8 cellular contexts compared by ENCODE assay signal in the genomic region with DNA sequence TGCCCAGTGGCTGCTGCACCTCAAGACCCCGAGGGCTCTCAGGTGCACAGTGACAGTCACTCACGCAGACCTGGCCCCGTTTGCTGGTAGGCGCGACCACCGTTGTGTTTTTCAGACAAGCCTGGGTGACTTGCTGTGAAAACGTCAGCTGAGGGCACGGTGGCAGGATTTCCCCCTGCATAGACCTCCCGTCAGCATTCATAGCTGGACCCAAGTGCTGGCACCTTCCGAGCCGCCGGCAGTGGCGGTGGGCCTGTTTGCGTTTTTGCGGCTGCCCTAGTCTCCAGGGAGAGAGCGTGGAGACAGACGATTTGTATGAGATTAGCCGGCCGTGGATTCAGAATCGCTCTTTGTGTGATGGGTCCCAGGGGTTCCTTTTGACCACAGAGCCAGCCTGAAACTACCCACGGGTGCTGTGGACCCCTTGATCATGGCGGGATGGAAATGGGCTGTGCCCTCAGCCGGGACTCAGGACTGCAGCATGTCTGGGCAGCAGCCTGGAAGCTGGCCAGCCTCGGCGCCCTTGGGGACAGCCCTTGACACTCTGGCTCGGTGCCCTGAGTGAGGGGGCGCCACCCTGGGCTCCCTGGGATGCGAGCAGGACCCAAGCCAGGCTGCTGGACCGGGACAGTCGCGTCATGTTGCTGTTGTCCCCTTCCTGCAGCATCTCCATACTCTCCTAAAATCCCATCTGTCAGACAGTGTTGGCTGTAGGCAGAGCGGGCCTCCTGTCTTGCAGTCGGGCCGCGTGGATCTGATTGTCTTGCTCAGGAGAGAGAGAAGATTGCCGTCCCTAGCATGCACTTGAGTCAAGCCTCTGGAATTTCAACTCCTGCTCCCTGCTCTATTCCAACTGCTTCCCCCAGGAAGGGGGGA. TPM values are rescaled to one million over a fixed set of nuclear protein-coding genes. Genes with fewer than 3 reads are reported as not detected.
A peak's percentile ranks its signal among the peaks of the same experiment; 100 is the strongest.
DNase-seq lines count a peak whose midpoint lies in the region; ATAC-seq, FAIRE-seq and TF ChIP-seq lines count a peak whose summit lies in the region.

No MANE protein-coding gene starts in this region.

- H2AK5ac ChIP-seq in H1 (ENCODE audit: low read depth, low read length) = no peak overlapping the region

- H3K9ac ChIP-seq in H1 (replicated peaks in 1 of 4; ENCODE audit: extremely low read depth in 1 of 4, low read depth in 3 of 4, low read length in 3 of 4) = no peak overlapping the region

- H3K27ac ChIP-seq in A549 = peak overlapping the region in 1 of 2 experiments; percentile 61; a peak in 3 of 6 replicates
- H3K27ac ChIP-seq in H1 (ENCODE audit: low read depth, low read length) = no peak overlapping the region

- H3K27ac Mint-ChIP-seq in IgD-negative memory B cell = peak overlapping the region; percentile 31 to 93 (median 87)
- peak overlapping the region; percentile 82 to 86 for H3K27ac Mint-ChIP-seq in natural killer cell

- H3K4me1 Mint-ChIP-seq in IgD-negative memory B cell (peaks cover 21 to 32% (median 24%) of the 10 kb centered on the region in 3 donors), natural killer cell (peaks cover 28 to 44% of the 10 kb centered on the region in 2 donors)

- no peak overlapping the region for H2BK12ac ChIP-seq in H1 (ENCODE audit: low read depth, low read length)

- intact Hi-C loops in natural killer cell (cut with micrococcal nuclease) = no loop called here

- whole genome bisulfite sequencing in A549 (ENCODE audit: missing lambda C conversion rate) = 79% methylated on average over 31 of the region's 36 CpGs
- WGBS in H1 (ENCODE audit: extremely low coverage in 1 of 2, insufficient coverage in 1 of 2, insufficient read length in 1 of 2, insufficient replicate concordance in 2 of 2, low coverage in 1 of 2, low lambda C conversion rate in 2 of 2, missing lambda C conversion rate in 1 of 2), 2 experiments = 93% methylated on average over 36 of the region's 36 CpGs; no CpG with 5 or more reads in 1 of the 2 experiments

- H2BK5ac ChIP-seq in H1 (ENCODE audit: low read depth, low read length) = no peak overlapping the region

- H3K4ac ChIP-seq in H1 (replicated peaks; ENCODE audit: insufficient read length, low read depth, low read length) = no peak overlapping the region

- H3K4me3 Mint-ChIP-seq in IgD-negative memory B cell = peak overlapping the region in 2 of 4 donors; percentile 43 to 89
- H3K4me3 Mint-ChIP-seq in natural killer cell = peak overlapping the region; percentile 40

- no peak for TF ChIP-seq CTCF in A549 (IDR thresholded peaks at IDR 0.05)
- TF ChIP-seq CTCF in H1 (IDR thresholded peaks at IDR 0.05; ENCODE audit: control extremely low read depth in 1 of 3, insufficient read depth in 1 of 3, low read depth in 1 of 3, low read length in 3 of 3) = no peak
- no peak for TF ChIP-seq CTCF in natural killer cell (IDR thresholded peaks at IDR 0.05)

- peak overlapping the region; percentile 38; the same call in 2 of the 3 replicates for H3K4me2 ChIP-seq in A549
- no peak overlapping the region for H3K4me2 ChIP-seq in H1 (ENCODE audit: insufficient read depth in 1 of 2, low read depth in 2 of 2, low read length in 2 of 2)

- H3K4me3 ChIP-seq in A549 = no peak overlapping the region
- no peak overlapping the region for H3K4me3 ChIP-seq in H1 (ENCODE audit: extremely low read depth in 1 of 4, insufficient read depth in 2 of 4, low read depth in 3 of 4, low read length in 4 of 4)

- no peak overlapping the region for H3K23ac ChIP-seq in H1 (ENCODE audit: insufficient read length)

- no peak overlapping the region for H4K91ac ChIP-seq in H1 (replicated peaks; ENCODE audit: insufficient read length, low read length)

- FAIRE-seq in A549 (lab: Jason Lieb, UNC) = no peak
- FAIRE-seq in H1 (lab: Jason Lieb, UNC) = no peak

- H3K36me3 Mint-ChIP-seq in IgD-negative memory B cell = peaks cover 10% of the 10 kb centered on the region
- H3K36me3 Mint-ChIP-seq in natural killer cell = no peaks in the 10 kb centered on the region

- H3K14ac ChIP-seq in H1 (ENCODE audit: insufficient read length) = no peak overlapping the region

- no peak overlapping the region for H2BK120ac ChIP-seq in H1 (replicated peaks; ENCODE audit: low read depth, low read length)

- no peaks in the 10 kb centered on the region for H3K23me2 ChIP-seq in H1 (ENCODE audit: low read depth, low read length)

- H3K36me3 ChIP-seq in H1 (ENCODE audit: control insufficient read depth in 2 of 4, insufficient read depth in 4 of 4, low read length in 3 of 4) = peaks cover 0 to 4% (median 0%) of the 10 kb centered on the region in 4 experiments; a peak in 2 of 8 replicates

- H2BK15ac ChIP-seq in H1 (ENCODE audit: low read length) = no peak overlapping the region

- CTCF ChIA-PET in A549 (lab: Yijun Ruan, JAX) (interaction anchor here (0.9 kb wide), 1 partner anchor 37 kb away, joined by 3 read pairs; no protein-coding TSS in a partner anchor), H1 (lab: Charles Lee; ENCODE audit: partially characterized antibody) (interaction anchor here (0.6 to 2.6 kb wide), 6 partner anchors 18 to 53 kb away, joined by 3 to 18 read pairs (median 3); no protein-coding TSS in a partner anchor)

- H3K27me3 ChIP-seq in H1 (replicated peaks in 1 of 4; ENCODE audit: control insufficient read depth in 3 of 4, extremely low read depth in 1 of 4, insufficient read depth in 3 of 4, low read length in 3 of 4) = no peaks in the 10 kb centered on the region

- H4K20me1 ChIP-seq in H1 (replicated peaks in 1 of 2; ENCODE audit: control insufficient read depth in 1 of 2, insufficient read depth in 2 of 2, low read length in 2 of 2) = peaks cover 16 to 19% of the 10 kb centered on the region in 2 experiments

- H3K9me3 ChIP-seq in A549 (no peaks in the 10 kb centered on the region), H1 (ENCODE audit: insufficient read depth in 2 of 2, low read depth in 1 of 2, low read length in 1 of 2) (no peaks in the 10 kb centered on the region)

- peak overlapping the region; percentile 57 for H4K8ac ChIP-seq in H1 (ENCODE audit: extremely low read depth, insufficient read depth, low read length)

- TF ChIP-seq RAD21 in A549 (conservative IDR thresholded peaks at IDR 0.05 in 1 of 2, IDR thresholded peaks at IDR 0.05 in 1 of 2) (no peak), H1 (IDR thresholded peaks at IDR 0.05 in 1 of 2, conservative IDR thresholded peaks at IDR 0.05 in 1 of 2; ENCODE audit: low read depth in 2 of 2, low read length in 2 of 2) (no peak)

- H3K18ac ChIP-seq in H1 (ENCODE audit: extremely low read depth, low read length) = no peak overlapping the region

- no peak for TF ChIP-seq POLR2A in A549 (IDR thresholded peaks at IDR 0.05; ENCODE audit: low read length)
- no peak for TF ChIP-seq POLR2A in H1 (IDR thresholded peaks at IDR 0.05; ENCODE audit: control extremely low read depth in 1 of 2, low read depth in 2 of 2, low read length in 2 of 2)

- H3K4me1 ChIP-seq in A549 (peaks cover 42% of the 10 kb centered on the region), H1 (replicated peaks in 1 of 4; ENCODE audit: control insufficient read depth in 3 of 4, insufficient read depth in 4 of 4, low read length in 3 of 4) (peaks cover 0 to 2% (median under 1%) of the 10 kb centered on the region in 4 experiments; a peak in 3 of 7 replicates)

- peaks cover 4 to 68% of the 10 kb centered on the region in 2 experiments; a peak in 3 of 4 replicates for H3K79me2 ChIP-seq in H1 (ENCODE audit: control insufficient read depth in 1 of 2, insufficient read depth in 2 of 2, low read length in 2 of 2)

- ATAC-seq in A549 = peak; percentile 47 to 50; a peak in 4 of 6 replicates
- no peak for ATAC-seq in natural killer cell
- ATAC-seq in HG03521 (IDR thresholded peaks at IDR 0.05; ENCODE audit: unreplicated experiment) = no peak
- no peak for ATAC-seq in GM18502 (IDR thresholded peaks at IDR 0.05; ENCODE audit: poor library complexity, unreplicated experiment)

- DNase-seq in A549 (ENCODE audit: low read depth in 1 of 2, low spot score in 1 of 2) = no peak
- no peak for DNase-seq in H1 (ENCODE audit: low read depth in 1 of 2, low spot score in 2 of 2)
- DNase-seq in natural killer cell = no peak
- DNase-seq in SW 1271 (lab: John Stamatoyannopoulos, UW) = no peak
- DNase-seq in NOMO-1 treated with DMSO at 0.1 percent for 48 hours (lab: John Stamatoyannopoulos, UW; ENCODE audit: unreplicated experiment) = no peak

- H3K56ac ChIP-seq in H1 (replicated peaks; ENCODE audit: insufficient read length, low read depth, low read length) = no peak overlapping the region

- H3K9me3 Mint-ChIP-seq in IgD-negative memory B cell (no peaks in the 10 kb centered on the region), natural killer cell (no peaks in the 10 kb centered on the region)

- H2AFZ ChIP-seq in H1 (ENCODE audit: low read length) = no peak overlapping the region

- TF ChIP-seq EP300 in A549 (IDR thresholded peaks at IDR 0.05) (no peak), H1 (IDR thresholded peaks at IDR 0.05; ENCODE audit: borderline replicate concordance in 1 of 2, low read depth in 2 of 2, low read length in 2 of 2) (no peak)

- H3K27me3 Mint-ChIP-seq in IgD-negative memory B cell (no peaks in the 10 kb centered on the region), natural killer cell (ENCODE audit: low read depth in 2 of 2) (no peaks in the 10 kb centered on the region)

- no peak overlapping the region for H4K5ac ChIP-seq in H1 (ENCODE audit: insufficient read length, low read depth, low read length)

- peaks cover 23% of the 10 kb centered on the region for H3K79me1 ChIP-seq in H1 (ENCODE audit: low read depth, low read length)

- POLR2A ChIA-PET in A549 (lab: Yijun Ruan, JAX) (no interaction called here), H1 (lab: Charles Lee; ENCODE audit: partially characterized antibody) (interaction anchor here (1.1 kb wide), 1 partner anchor 216 kb away, joined by 3 read pairs; no protein-coding TSS in a partner anchor)

- H2BK20ac ChIP-seq in H1 (ENCODE audit: low read length) = no peak overlapping the region

TF ChIP-seq in H1, 55 proteins besides CTCF, POLR2A, EP300 and RAD21:
- no peak for TF ChIP-seq KDM1A (IDR thresholded peaks at IDR 0.05; ENCODE audit: borderline replicate concordance, low read length)
TF ChIP-seq in H1: peak in this region for 0.

RNA-seq across cellular contexts. Expression of gene KDM4B, which starts 8.6 kb away (rescaled TPM):
- polyA plus RNA-seq in A549 (2011; rRNA removed) (3.0 and 3.2 TPM in 2 replicates), A549 (2017; fragmentation: RNase III; extraction: RNeasy Plus Mini Kit Qiagen cat#74134 plus additional on column Dnase treatment) (4.3 to 4.6 TPM (median 4.6 TPM) in 3 replicates), IgD-negative memory B cell (78.2 TPM), H1 (2011; rRNA removed) (12.0 and 21.1 TPM in 2 replicates)
- 2.7 and 4.1 TPM in 2 replicates for polyA plus RNA-seq in A549 (2012; cell fraction: cytosol; rRNA removed)
- polyA plus RNA-seq in A549 (2012; cell fraction: nucleus; rRNA removed) = 8.5 and 10.3 TPM in 2 replicates
- polyA minus RNA-seq in A549 (2011; rRNA and poly(A)+ RNA removed) = 8.3 and 15.3 TPM in 2 replicates
- total RNA-seq in H1 (2021; fragmentation: NEBNext Ultra II Directional; extraction: Animal tissue kit (Norgen Biotek cat#: 25700)) = 31.9 and 32.8 TPM in 2 replicates
- 16.6 TPM for polyA plus RNA-seq in H1 (2011; cell fraction: cytosol; rRNA removed)
- 36.4 TPM for polyA plus RNA-seq in H1 (2011; cell fraction: nucleus; rRNA removed)
- 15.0 to 22.8 TPM (median 19.6 TPM) in 4 replicates for polyA plus RNA-seq in H1 (2012, experiment 1 of 2)
- 17.0 TPM for polyA plus RNA-seq in H1 (2012, experiment 2 of 2)
- polyA plus RNA-seq in H1 (2013, experiment 1 of 2) = 13.3 TPM
- 12.3 TPM for polyA plus RNA-seq in H1 (2013, experiment 2 of 2)
- polyA minus RNA-seq in H1 (2011; rRNA and poly(A)+ RNA removed) = 18.7 and 23.6 TPM in 2 replicates
- polyA minus RNA-seq in H1 (2011; cell fraction: cytosol; rRNA and poly(A)+ RNA removed) = 26.2 TPM
- 44.4 TPM for polyA minus RNA-seq in H1 (2011; cell fraction: nucleus; rRNA and poly(A)+ RNA removed)
- total RNA-seq in natural killer cell = 10 to 100 TPM; 68.0 to 73.5 (median 68.1) TPM

Comparison
In these comparisons a context has a peak if more than half of its experiments do, and no peak if none do; other contexts are left out.
1. ATAC-seq: peak in A549 (2 of 2); none in natural killer cell (0 of 3), HG03521 (single experiment) and GM18502 (single experiment).